ENCODE assay signal across 25 cellular contexts in the genomic region with DNA sequence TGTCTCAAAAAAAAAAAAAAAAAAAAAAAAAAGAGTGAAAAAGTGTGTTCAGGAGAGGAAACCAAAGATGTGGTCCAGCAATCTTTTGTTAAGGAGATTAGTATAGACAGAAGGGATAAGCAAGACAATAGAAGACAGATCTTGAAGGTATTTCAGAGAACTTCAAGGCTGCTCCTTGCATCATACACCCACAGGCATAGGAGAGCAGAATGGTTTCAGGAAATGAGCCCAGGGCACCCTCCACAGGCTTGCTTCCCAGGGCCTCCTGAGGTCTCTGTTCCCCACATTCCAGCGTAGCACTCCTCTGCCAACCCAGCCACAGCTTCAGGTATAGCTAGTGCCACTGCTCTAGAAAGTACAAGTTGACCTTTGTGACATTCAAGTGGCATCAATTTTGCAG.
"Had no signal": no experiment of that assay in that cellular context is flagged by ENCODE, and none has a peak within 500 bp of the region (broad histone marks: within the 10 kb centered on the region; RNA-seq: fewer than 3 reads in every experiment).

No MANE protein-coding gene starts in this region.

- FAIRE-seq: small intestine had no signal

- ATAC-seq: natural killer cell; psoas muscle; right cardiac atrium; right lobe of liver; stimulated activated effector memory CD8-positive, alpha-beta T cell treated with anti-CD3 and anti-CD28 coated beads, Interleukin-12 subunit alpha, Interleukin-12 subunit beta, amount 100 ng/mL, for 72 hours; stimulated activated naive B cell treated with anti-CD40 and anti-IgM and Interleukin-4, amounts not matched to agents 10 μg/mL and 1 μg/mL and 100 μg/mL, for 72 hours had no signal

- H3K4me1 ChIP-seq: neural progenitor cell, parathyroid adenoma, psoas muscle, right lobe of liver, sigmoid colon, stomach, thyroid gland, tibial nerve, upper lobe of left lung, uterus had no signal

- H2AFZ ChIP-seq: neural progenitor cell, parathyroid adenoma had no signal

- H3K27me3 ChIP-seq: neural progenitor cell, ovary, right lobe of liver, sigmoid colon, thyroid gland, tibial nerve, upper lobe of left lung, uterus had no signal

- H3K9ac ChIP-seq: neural progenitor cell, parathyroid adenoma had no signal

- H3K4me2 ChIP-seq: neural progenitor cell had no signal

- H3K36me3 ChIP-seq: neural progenitor cell, ovary, right lobe of liver, sigmoid colon, stomach, thoracic aorta, thyroid gland, tibial nerve, upper lobe of left lung, uterus had no signal

- H3K27ac ChIP-seq: neural progenitor cell, ovary, parathyroid adenoma, psoas muscle, right lobe of liver, sigmoid colon, stomach, thoracic aorta, thyroid gland, tibial nerve, upper lobe of left lung, uterus had no signal

- H3K9me3 ChIP-seq: ovary, psoas muscle, right lobe of liver, sigmoid colon, thoracic aorta, thyroid gland, tibial nerve, upper lobe of left lung, uterus had no signal

- DNase-seq: natural killer cell; occipital lobe; ovary; posterior cingulate gyrus; psoas muscle; right cardiac atrium; right lobe of liver; sigmoid colon; small intestine; stimulated activated CD4-positive, alpha-beta T cell treated with anti-CD3 and anti-CD28 coated beads, Interleukin-15, amount 100 ng/mL, for 24 hours; stimulated activated CD4-positive, alpha-beta T cell treated with anti-CD3 and anti-CD28 coated beads, Interleukin-2, amount 100 ng/mL, for 24 hours; stimulated activated CD4-positive, alpha-beta T cell treated with anti-CD3 and anti-CD28 coated beads, Interleukin-2, amount 100 ng/mL, for 48 hours; stimulated activated CD4-positive, alpha-beta T cell treated with anti-CD3 and anti-CD28 coated beads, Interleukin-4, amount 100 ng/mL, for 24 hours; stimulated activated naive B cell treated with anti-CD40 and anti-IgM and Interleukin-4, amounts not matched to agents 10 μg/mL and 1 μg/mL and 100 μg/mL, for 72 hours; stimulated activated naive CD4-positive, alpha-beta T cell treated with Interleukin-2 at 50 U/mL for 16 hours; stomach; thyroid gland; trophoblast cell; upper lobe of left lung; uterus had no signal

- H3K4me3 ChIP-seq: neural progenitor cell, ovary, psoas muscle, right lobe of liver, sigmoid colon, stomach, thoracic aorta, thyroid gland, tibial nerve, upper lobe of left lung, uterus had no signal
